In genomic region chr4:48342559-48342878, GRCh38 we compare ENCODE assay signal across 8 cellular contexts. TPM values are rescaled to one million over a fixed set of nuclear protein-coding genes. Genes with fewer than 3 reads are reported as not detected.
DNase-seq lines count a peak whose midpoint lies in the region; ATAC-seq and TF ChIP-seq lines count a peak whose summit lies in the region.

No MANE protein-coding gene starts in this region.

- peak; percentile 35 for DNase-seq in GM23248
- DNase-seq in RWPE2 (ENCODE audit: low spot score), result no peak
- DNase-seq in activated effector memory CD4-positive, alpha-beta T cell treated with anti-CD3 and anti-CD28 coated beads, Interleukin-2, amount 50 U/mL, for 16 hours, result no peak
- no peak for DNase-seq in NCI-H526 (lab: John Stamatoyannopoulos, UW)
- no peak for DNase-seq in SHP77 treated with DMSO at 0.1 percent for 48 hours (lab: John Stamatoyannopoulos, UW)

- in situ Hi-C loops in GM23248 (cut with MboI), result no loop called here

- H3K27ac ChIP-seq in GM23248, result peak overlapping the region; percentile 88
- H3K27ac ChIP-seq in RWPE2 (ENCODE audit: poor library complexity, severe bottlenecking), result peak overlapping the region; percentile 86
- H3K27ac ChIP-seq in ectodermal cell (ENCODE audit: insufficient read depth, low read depth, low read length, poor library complexity, severe bottlenecking), result peak overlapping the region; percentile 88

- H3K36me3 ChIP-seq in GM23248 (ENCODE audit: low read depth) (no peaks in the 10 kb centered on the region), RWPE2 (ENCODE audit: low read depth) (no peaks in the 10 kb centered on the region), ectodermal cell (ENCODE audit: control insufficient read depth, insufficient read depth, low read length) (no peaks in the 10 kb centered on the region), neuron (ENCODE audit: insufficient read depth, low read length) (no peaks in the 10 kb centered on the region)

- peak overlapping the region; percentile 88 for H3K4me2 ChIP-seq in GM23248 (ENCODE audit: unreplicated experiment)

- H3K9me3 ChIP-seq in GM23248 (ENCODE audit: low read depth) (no peaks in the 10 kb centered on the region), RWPE2 (ENCODE audit: severe bottlenecking) (no peaks in the 10 kb centered on the region), ectodermal cell (ENCODE audit: control insufficient read depth, low read length) (no peaks in the 10 kb centered on the region), neuron (ENCODE audit: low read length) (no peaks in the 10 kb centered on the region)

- H3F3A ChIP-seq in GM23248 (ENCODE audit: insufficient read depth), result peaks cover 40% of the 10 kb centered on the region

- H2AFZ ChIP-seq in GM23248 (peak overlapping the region; percentile 92; the same call in 1 of the 2 replicates), neuron (ENCODE audit: low read depth, low read length) (no peak overlapping the region)

- no peaks in the 10 kb centered on the region for H3K27me3 ChIP-seq in GM23248 (replicated peaks; ENCODE audit: insufficient read depth)
- H3K27me3 ChIP-seq in RWPE2 (ENCODE audit: insufficient read depth, poor library complexity, severe bottlenecking), result no peaks in the 10 kb centered on the region
- no peaks in the 10 kb centered on the region for H3K27me3 ChIP-seq in ectodermal cell (ENCODE audit: control insufficient read depth, insufficient read depth, low read length, poor library complexity, severe bottlenecking)
- no peaks in the 10 kb centered on the region for H3K27me3 ChIP-seq in neuron (ENCODE audit: insufficient read depth, low read length)

- peaks cover 85% of the 10 kb centered on the region for H3K79me2 ChIP-seq in GM23248 (ENCODE audit: insufficient read depth)

- H3K9me2 ChIP-seq in GM23248 (ENCODE audit: insufficient read depth), result no peaks in the 10 kb centered on the region

- ATAC-seq in RWPE2 (ENCODE audit: low read depth), result no peak
- ATAC-seq in GM18873 (IDR thresholded peaks at IDR 0.05; ENCODE audit: low FRiP score, unreplicated experiment), result no peak

- WGBS in GM23248 (ENCODE audit: low coverage in 1 of 2, low lambda C conversion rate in 2 of 2, missing lambda C conversion rate in 2 of 2), 2 experiments, result 1 to 3% methylated on average over 8 of the region's 8 CpGs
- WGBS in ectodermal cell, 2 experiments, result 3 to 4% methylated on average over 8 of the region's 8 CpGs

- H3K4me3 ChIP-seq in GM23248 (peak overlapping the region; percentile 88), RWPE2 (ENCODE audit: severe bottlenecking) (peak overlapping the region; percentile 97), ectodermal cell (ENCODE audit: insufficient read depth, low read depth, low read length) (peak overlapping the region; percentile 85), neuron (ENCODE audit: low read length) (peak overlapping the region; percentile 86)

- H3K4me1 ChIP-seq in GM23248 (ENCODE audit: insufficient read depth) (peaks cover 45% of the 10 kb centered on the region), RWPE2 (ENCODE audit: insufficient read depth, poor library complexity, severe bottlenecking) (peaks cover 54% of the 10 kb centered on the region), ectodermal cell (ENCODE audit: control insufficient read depth, insufficient read depth, low read length) (peaks cover 21% of the 10 kb centered on the region), neuron (ENCODE audit: insufficient read depth, low read length) (peaks cover 35% of the 10 kb centered on the region)

- peaks cover 21% of the 10 kb centered on the region; the same call in 1 of the 2 replicates for H4K20me1 ChIP-seq in GM23248 (ENCODE audit: insufficient read depth)

- TF ChIP-seq CTCF in RWPE2 (IDR thresholded peaks at IDR 0.05; ENCODE audit: poor library complexity, severe bottlenecking), result no peak

- H3K9ac ChIP-seq in GM23248, result peak overlapping the region; percentile 97

RNA-seq across cellular contexts. Expression of gene SLAIN2, which starts 1.2 kb away (rescaled TPM):
- total RNA-seq in GM23248 (2014; rRNA removed; shearing (Covaris generic)), result 60.4 and 98.3 TPM in 2 replicates
- polyA plus RNA-seq in GM23248 (2016; fragmentation: Nextera tagmentation; extraction: Ambion mirVana), result 41.9 and 46.2 TPM in 2 replicates
- 49.0 TPM for polyA plus RNA-seq in ectodermal cell (2013, experiment 1 of 4)
- 41.6 TPM for polyA plus RNA-seq in ectodermal cell (2013, experiment 2 of 4)
- polyA plus RNA-seq in ectodermal cell (2013, experiment 3 of 4), result 37.5 TPM
- 38.8 TPM for polyA plus RNA-seq in ectodermal cell (2013, experiment 4 of 4)
